ENCODE assay signal across 1 cellular context in genomic region chr1:178282949-178283367, GRCh38.
TF ChIP-seq lines count a peak whose summit lies in the region.

No MANE protein-coding gene starts in this region.

TF ChIP-seq in GM23338, 12 proteins besides CTCF, POLR2A, EP300 and RAD21 (continued from another document):
- no peak for TF ChIP-seq ZNF462 (CRISPR knock-in tag; IDR thresholded peaks at IDR 0.05)
- no peak for TF ChIP-seq ETS1 (IDR thresholded peaks at IDR 0.05)
- TF ChIP-seq STAT1 (IDR thresholded peaks at IDR 0.05; ENCODE audit: unreplicated experiment): no peak
- TF ChIP-seq POLR2AphosphoS5 (IDR thresholded peaks at IDR 0.05; ENCODE audit: low read depth): no peak
- no peak for TF ChIP-seq REST (IDR thresholded peaks at IDR 0.05; ENCODE audit: unreplicated experiment)
TF ChIP-seq in GM23338: peak in this region for 0.
